Comparison of ENCODE assay signal across 1 cellular context in the genomic region with DNA sequence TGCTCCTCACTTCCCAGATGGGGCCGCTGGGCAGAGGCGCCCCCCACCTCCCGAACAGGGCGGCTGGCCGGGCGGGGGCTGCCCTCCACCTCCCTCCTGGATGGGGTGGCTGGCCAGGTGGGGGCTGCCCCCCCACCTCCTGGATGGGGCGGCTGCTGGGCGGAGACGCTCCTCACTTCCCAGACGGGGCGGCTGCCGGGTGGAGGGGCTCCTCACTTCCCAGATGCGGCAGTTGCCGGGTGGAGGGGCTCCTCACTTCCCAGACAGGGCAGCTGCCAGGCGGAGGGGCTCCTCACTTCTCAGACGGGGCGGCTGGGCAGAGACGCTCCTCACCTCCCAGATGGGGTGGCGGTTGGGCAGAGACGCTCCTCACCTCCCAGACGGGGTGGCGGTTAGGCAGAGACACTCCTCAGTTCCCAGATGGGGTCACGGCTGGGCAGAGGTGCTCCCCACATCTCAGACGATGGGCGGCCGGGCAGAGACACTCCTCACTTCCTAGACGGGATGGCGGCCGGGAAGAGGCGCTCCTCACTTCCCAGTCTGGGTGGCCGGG.
DNase-seq lines count a peak whose midpoint lies in the region; FAIRE-seq and TF ChIP-seq lines count a peak whose summit lies in the region.
"Not testable (repeated sequence)": the region's sequence is repeated elsewhere in the genome, so short reads cannot be mapped to it uniquely, and the experiment has no call there.

No MANE protein-coding gene starts in this region.

- H3K9ac ChIP-seq in kidney (ENCODE audit: low read length in 2 of 2), result not testable (repeated sequence)

- not testable (repeated sequence) for FAIRE-seq in kidney (lab: Jason Lieb, UNC)

- intact Hi-C loops in kidney (cut with DNase I), result not testable (repeated sequence)

- H3K27ac ChIP-seq in kidney (ENCODE audit: low read depth in 2 of 2, low read length in 2 of 2), result not testable (repeated sequence)

- H3K36me3 ChIP-seq in kidney (ENCODE audit: control insufficient read depth in 1 of 2, insufficient read depth in 2 of 2, low read length in 2 of 2), result not testable (repeated sequence)

- TF ChIP-seq CTCF in kidney (IDR thresholded peaks at IDR 0.05; ENCODE audit: borderline replicate concordance, extremely low read depth, insufficient read depth), result not testable (repeated sequence)

- peak; percentile 68 for DNase-seq in kidney

- H3K9me3 ChIP-seq in kidney (ENCODE audit: control insufficient read depth in 1 of 2, low read length in 2 of 2), result not testable (repeated sequence)

- H3K4me1 ChIP-seq in kidney (ENCODE audit: control insufficient read depth in 1 of 2, insufficient read depth in 1 of 2, low read depth in 1 of 2, low read length in 2 of 2), result not testable (repeated sequence)

- not testable (repeated sequence) for H3K4me3 ChIP-seq in kidney (ENCODE audit: low read length in 2 of 2)
